Comparison of ENCODE assay signal across 16 cellular contexts in genomic region chr5:37109338-37109737, GRCh38.
DNase-seq lines count a peak whose midpoint lies in the region; ATAC-seq, FAIRE-seq and TF ChIP-seq lines count a peak whose summit lies in the region.
"Had no signal": no experiment of that assay in that cellular context is flagged by ENCODE, and none has a peak within 500 bp of the region (broad histone marks: within the 10 kb centered on the region; RNA-seq: fewer than 3 reads in every experiment).

No MANE protein-coding gene starts in this region.

- WGBS in transverse colon (ENCODE audit: low coverage in 1 of 2), 2 donors: 65 to 73% methylated on average over 2 to 3 of the region's 3 CpGs
- WGBS in suprapubic skin: 97% methylated on average over 3 of the region's 3 CpGs

- H3K4me1 ChIP-seq in DND-41 (ENCODE audit: insufficient read depth, low read length) (peaks cover 46% of the 10 kb centered on the region), mucosa of descending colon (ENCODE audit: low read depth) (peaks cover 6% of the 10 kb centered on the region), transverse colon (peaks cover 0 to 18% (median 6%) of the 10 kb centered on the region in 4 donors), suprapubic skin (no peaks in the 10 kb centered on the region)
- H3K4me1 ChIP-seq: BE2C, HAP-1 had no signal

- H3K27me3 ChIP-seq in DND-41 (ENCODE audit: insufficient read depth, low read length, poor library complexity): no peaks in the 10 kb centered on the region
- H3K27me3 ChIP-seq in transverse colon: no peaks in the 10 kb centered on the region
- no peaks in the 10 kb centered on the region for H3K27me3 ChIP-seq in suprapubic skin
- H3K27me3 ChIP-seq: BE2C had no signal

- DNase-seq in DND-41: no peak
- no peak for DNase-seq in GM18507 (ENCODE audit: extremely low spot score, insufficient read length, low read depth)
- DNase-seq in mucosa of descending colon: no peak
- DNase-seq in transverse colon: no peak
- DNase-seq in suprapubic skin (ENCODE audit: low spot score in 2 of 2): no peak
- no peak for DNase-seq in H4 (ENCODE audit: low spot score)
- DNase-seq: ACHN; BE2C; C1 segment of cervical spinal cord; Caco-2; CD4-positive, CD25-positive, alpha-beta regulatory T cell; GDM1 had no signal

- TF ChIP-seq CTCF in DND-41 (IDR thresholded peaks at IDR 0.05; ENCODE audit: borderline replicate concordance, extremely low read depth, low read length, poor library complexity, severe bottlenecking) (no peak), mucosa of descending colon (IDR thresholded peaks at IDR 0.05) (no peak), transverse colon (IDR thresholded peaks at IDR 0.05) (no peak), suprapubic skin (IDR thresholded peaks at IDR 0.05) (no peak)

- H3K9me3 ChIP-seq in DND-41 (ENCODE audit: insufficient read depth, low read length, severe bottlenecking): peaks cover 4% of the 10 kb centered on the region
- no peaks in the 10 kb centered on the region for H3K9me3 ChIP-seq in mucosa of descending colon
- H3K9me3 ChIP-seq in transverse colon: no peaks in the 10 kb centered on the region
- H3K9me3 ChIP-seq in suprapubic skin: no peaks in the 10 kb centered on the region
- H3K9me3 ChIP-seq: BE2C, Caco-2, HAP-1 had no signal

- H3K36me3 ChIP-seq in DND-41 (ENCODE audit: insufficient read depth, low read length) (peaks cover 51% of the 10 kb centered on the region), mucosa of descending colon (ENCODE audit: low read depth) (no peaks in the 10 kb centered on the region), transverse colon (peaks cover 0 to 42% (median 4%) of the 10 kb centered on the region in 4 donors), suprapubic skin (peaks cover 78% of the 10 kb centered on the region)

- no peak for TF ChIP-seq EP300 in transverse colon (IDR thresholded peaks at IDR 0.05; ENCODE audit: low read depth)
- TF ChIP-seq EP300 in suprapubic skin (IDR thresholded peaks at IDR 0.05): no peak

- H3K9ac ChIP-seq in DND-41 (ENCODE audit: low read depth, low read length): no peak overlapping the region

- no peaks in the 10 kb centered on the region for H3K79me2 ChIP-seq in DND-41 (ENCODE audit: insufficient read depth, low read length)

- no peak overlapping the region for H3K4me2 ChIP-seq in DND-41 (ENCODE audit: insufficient read depth, low read length)

- intact Hi-C loops in mucosa of descending colon (cut with DNase I, micrococcal nuclease): no loop called here
- intact Hi-C loops in transverse colon (cut with DNase I; ENCODE audit: low total_unique reads): no loop called here

- in situ Hi-C loops in transverse colon (cut with MboI; ENCODE audit: low pct_ligation_motif_present in 1 of 4, low pct_unique_long_range_greater_than_20kb in 1 of 4, low sequenced_read_pairs in 3 of 4): no loop called here

- ATAC-seq in DND-41 (ENCODE audit: insufficient read depth, low read depth) (no peak), mucosa of descending colon (peak; percentile 84)

- TF ChIP-seq POLR2A in transverse colon (IDR thresholded peaks at IDR 0.05) (no peak), suprapubic skin (IDR thresholded peaks at IDR 0.05) (no peak)

- no peak overlapping the region for H2AFZ ChIP-seq in DND-41 (ENCODE audit: low read depth, low read length)

- H4K20me1 ChIP-seq in DND-41 (ENCODE audit: insufficient read depth, low read length): no peaks in the 10 kb centered on the region

- no peak overlapping the region for H3K4me3 ChIP-seq in DND-41 (ENCODE audit: low read depth in 1 of 2, low read length in 2 of 2)
- H3K4me3 ChIP-seq in mucosa of descending colon: no peak overlapping the region
- H3K4me3 ChIP-seq in transverse colon: peak overlapping the region in 1 of 4 donors; percentile 9
- no peak overlapping the region for H3K4me3 ChIP-seq in suprapubic skin
- H3K4me3 ChIP-seq: HAP-1 had no signal

- H3K27ac ChIP-seq in DND-41 (ENCODE audit: low read length) (peak overlapping the region; percentile 78), transverse colon (peak overlapping the region; percentile 44 to 71 (median 60)), suprapubic skin (no peak overlapping the region)

- FAIRE-seq in GM18507 (lab: Jason Lieb, UNC): peak; percentile 15
- FAIRE-seq: A204.1, D721Med, H1 had no signal
